In genomic region chr14:65290830-65291229, GRCh38 we compare ENCODE assay signal across 1 cellular context.
TF ChIP-seq lines count a peak whose summit lies in the region.

No MANE protein-coding gene starts in this region.

TF ChIP-seq in SK-N-SH treated with all-trans-retinoic acid at 6 μM for 48 hours, 23 proteins besides CTCF, POLR2A, EP300 and RAD21 (continued from another document):
- no peak for TF ChIP-seq TOX (CRISPR knock-in tag; IDR thresholded peaks at IDR 0.05; ENCODE audit: borderline replicate concordance)
- TF ChIP-seq POU6F1 (CRISPR knock-in tag; IDR thresholded peaks at IDR 0.05; ENCODE audit: borderline replicate concordance, low read depth) = no peak
